ENCODE assay signal across 1 cellular context in genomic region chr19:4841366-4841704, GRCh38.
TF ChIP-seq lines count a peak whose summit lies in the region.

No MANE protein-coding gene starts in this region.

TF ChIP-seq in SK-N-SH treated with all-trans-retinoic acid at 6 μM for 48 hours, 23 proteins besides CTCF, POLR2A, EP300 and RAD21:
- TF ChIP-seq POU6F1 (CRISPR knock-in tag; IDR thresholded peaks at IDR 0.05; ENCODE audit: borderline replicate concordance, low read depth) (no peak), CSRNP3 (CRISPR knock-in tag; IDR thresholded peaks at IDR 0.05) (no peak), ISL1 (CRISPR knock-in tag; IDR thresholded peaks at IDR 0.05) (no peak), ZFP30 (CRISPR knock-in tag; IDR thresholded peaks at IDR 0.05) (no peak), ESRRG (CRISPR knock-in tag; IDR thresholded peaks at IDR 0.05) (no peak), RARB (CRISPR knock-in tag; IDR thresholded peaks at IDR 0.05) (no peak), PATZ1 (CRISPR knock-in tag; IDR thresholded peaks at IDR 0.05; ENCODE audit: borderline replicate concordance) (no peak), GLIS3 (CRISPR knock-in tag; IDR thresholded peaks at IDR 0.05) (no peak), BACH2 (CRISPR knock-in tag; IDR thresholded peaks at IDR 0.05; ENCODE audit: borderline replicate concordance) (no peak), SNAI2 (CRISPR knock-in tag; IDR thresholded peaks at IDR 0.05) (no peak), ZNF565 (CRISPR knock-in tag; conservative IDR thresholded peaks at IDR 0.05; ENCODE audit: low read depth) (no peak), TSHZ2 (CRISPR knock-in tag; IDR thresholded peaks at IDR 0.05) (no peak), CSDC2 (CRISPR knock-in tag; IDR thresholded peaks at IDR 0.05) (no peak), ZNF70 (CRISPR knock-in tag; IDR thresholded peaks at IDR 0.05) (no peak), ZFP3 (CRISPR knock-in tag; IDR thresholded peaks at IDR 0.05) (no peak)
TF ChIP-seq in SK-N-SH treated with all-trans-retinoic acid at 6 μM for 48 hours: peak in this region for 0.
